In genomic region chr2:29590211-29590610, GRCh38 we compare ENCODE assay signal across 21 cellular contexts.
"Had no signal": no experiment of that assay in that cellular context is flagged by ENCODE, and none has a peak within 500 bp of the region (broad histone marks: within the 10 kb centered on the region; RNA-seq: fewer than 3 reads in every experiment).

No MANE protein-coding gene starts in this region.

- DNase-seq: colonic mucosa; cortex of kidney; dermis blood vessel endothelial cell; dorsolateral prefrontal cortex; effector CD4-positive, alpha-beta T cell; effector CD8-positive, alpha-beta T cell; effector memory CD4-positive, alpha-beta T cell; effector memory CD8-positive, alpha-beta T cell; endodermal cell; erythroblast; esophagus squamous epithelium; foreskin fibroblast; foreskin keratinocyte; foreskin melanocyte; gastrocnemius medialis; glutamatergic neuron; head of caudate nucleus; heart left ventricle; heart right ventricle had no signal

- ATAC-seq: effector memory CD8-positive, alpha-beta T cell; esophagus mucosa; foreskin keratinocyte; gastrocnemius medialis; gastroesophageal sphincter; heart left ventricle; heart right ventricle had no signal
